ENCODE assay signal across 16 cellular contexts in the genomic region with DNA sequence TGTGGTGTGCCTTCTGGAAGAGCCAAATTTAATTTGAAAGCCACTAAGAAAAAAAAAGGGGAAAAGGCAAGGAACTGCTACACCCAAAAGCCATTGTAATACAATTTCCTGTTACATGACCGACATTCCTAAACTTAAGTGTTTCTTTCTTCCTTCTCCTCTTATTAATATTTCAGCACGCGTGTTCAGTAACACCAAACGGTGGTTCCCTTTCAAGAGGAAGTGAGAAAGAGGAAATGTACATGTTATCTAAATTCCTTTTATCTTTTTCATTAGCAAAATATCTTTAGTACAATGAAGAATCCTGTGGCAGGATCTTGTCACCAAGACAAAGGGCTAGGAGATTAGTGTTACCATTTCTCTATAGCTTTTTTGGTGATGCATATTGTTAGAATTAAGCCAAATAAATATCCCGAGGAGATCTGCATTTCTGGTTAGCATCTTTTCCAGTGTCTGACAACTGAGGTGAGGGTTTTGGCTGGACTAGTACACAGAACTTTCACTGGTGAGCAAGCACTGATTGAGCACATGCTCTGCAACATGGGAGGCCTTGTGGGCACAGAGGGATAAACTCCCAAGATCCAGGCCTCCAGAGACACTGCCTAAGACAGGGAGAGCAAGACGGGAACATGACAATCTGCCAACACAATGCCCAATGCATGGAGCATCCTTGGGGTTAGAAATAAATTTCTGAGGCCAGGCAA. TPM values are rescaled to one million over a fixed set of nuclear protein-coding genes. Genes with fewer than 3 reads are reported as not detected.
A peak's percentile ranks its signal among the peaks of the same experiment; 100 is the strongest.
DNase-seq lines count a peak whose midpoint lies in the region; ATAC-seq, FAIRE-seq and TF ChIP-seq lines count a peak whose summit lies in the region.
"Had no signal": no experiment of that assay in that cellular context is flagged by ENCODE, and none has a peak within 500 bp of the region (broad histone marks: within the 10 kb centered on the region; RNA-seq: fewer than 3 reads in every experiment).

No MANE protein-coding gene starts in this region.

- H3K4me1 ChIP-seq in heart left ventricle (peaks cover 12 to 89% (median 78%) of the 10 kb centered on the region in 12 donors), endothelial cell of umbilical vein (ENCODE audit: control insufficient read depth, extremely low read depth, insufficient read depth, low read length) (peaks cover 73% of the 10 kb centered on the region), stomach (peaks cover 31 to 93% (median 59%) of the 10 kb centered on the region in 4 donors)

- TF ChIP-seq POLR2A in heart left ventricle (IDR thresholded peaks at IDR 0.05) (no peak), endothelial cell of umbilical vein (IDR thresholded peaks at IDR 0.05; ENCODE audit: low read depth, low read length) (peak; percentile 45), stomach (IDR thresholded peaks at IDR 0.05) (no peak), GM18505 (IDR thresholded peaks at IDR 0.05; ENCODE audit: borderline replicate concordance, extremely low read depth, insufficient read depth, insufficient read length) (no peak)

- H3K9ac ChIP-seq in endothelial cell of umbilical vein (replicated peaks; ENCODE audit: extremely low read depth, insufficient read depth, low read length), result peak overlapping the region; percentile 58

- H3K4me3 Mint-ChIP-seq in mesothelial cell of epicardium, result no peak overlapping the region
- H3K4me3 Mint-ChIP-seq: activated CD4-positive, alpha-beta T cell treated with anti-CD3 and anti-CD28 coated beads for 36 hours had no signal

- peaks cover 47% of the 10 kb centered on the region for H3K4me1 Mint-ChIP-seq in mesothelial cell of epicardium

- H3K79me2 ChIP-seq in endothelial cell of umbilical vein (ENCODE audit: control insufficient read depth, insufficient read depth, low read length), result peaks cover 91% of the 10 kb centered on the region

- FAIRE-seq in endothelial cell of umbilical vein (lab: Jason Lieb, UNC), result peak; percentile 95
- FAIRE-seq: colon, HTR-8/SVneo had no signal

- POLR2A ChIA-PET in endothelial cell of umbilical vein (lab: Charles Lee), result interaction anchor here (0.7 kb wide), 1 partner anchor 20 kb away, joined by 3 read pairs; no protein-coding TSS in a partner anchor

- no peak overlapping the region for H2AFZ ChIP-seq in endothelial cell of umbilical vein (ENCODE audit: low read depth, low read length)

- no peaks in the 10 kb centered on the region for H3K9me3 Mint-ChIP-seq in mesothelial cell of epicardium

- H4K20me1 ChIP-seq in endothelial cell of umbilical vein (replicated peaks; ENCODE audit: control insufficient read depth, extremely low read depth, insufficient read depth, low read length), result peaks cover 6% of the 10 kb centered on the region

- intact Hi-C loops in heart left ventricle (cut with DNase I) (loop anchor here in 1 of 10 donors (10.0 kb wide), 1 partner anchor 96 kb away; no protein-coding TSS in a partner anchor), Right ventricle myocardium superior (cut with DNase I) (no loop called here), endothelial cell of umbilical vein (cut with micrococcal nuclease) (loop anchor here (1.0 to 5.0 kb wide), 5 partner anchors 22 to 438 kb away; partner anchors contain the start of genes LATS2, MRPL57 and SKA3), stomach (cut with DNase I; ENCODE audit: low total_unique reads) (no loop called here)

- WGBS in heart left ventricle, 4 donors, result 23 to 38% (median 30%) methylated on average over 6 of the region's 6 CpGs
- WGBS in stomach, 5 donors, result 47 to 64% (median 53%) methylated on average over 6 of the region's 6 CpGs

- H3K27ac ChIP-seq in heart left ventricle (peak overlapping the region in 11 of 12 donors; percentile 1 to 77 (median 26)), endothelial cell of umbilical vein (ENCODE audit: insufficient read depth, low read depth, low read length) (peak overlapping the region; percentile 80), stomach (peak overlapping the region in 4 of 5 donors; percentile 21 to 78 (median 54))
- H3K27ac ChIP-seq: testis had no signal

- TSS peak; percentile 90 for BruUV-seq in endothelial cell of umbilical vein (replicated peaks; lab: Mats Ljungman, UMichigan)

- no peaks in the 10 kb centered on the region for H3K9me1 ChIP-seq in endothelial cell of umbilical vein (replicated peaks; ENCODE audit: control insufficient read depth, extremely low read depth, insufficient read depth, low read length)

- peaks cover 13% of the 10 kb centered on the region for H3K36me3 Mint-ChIP-seq in mesothelial cell of epicardium

- H3K27me3 ChIP-seq in heart left ventricle (no peaks in the 10 kb centered on the region), endothelial cell of umbilical vein (ENCODE audit: control insufficient read depth in 2 of 2, insufficient read depth in 2 of 2, low read length in 2 of 2) (no peaks in the 10 kb centered on the region), stomach (no peaks in the 10 kb centered on the region)
- H3K27me3 ChIP-seq: testis had no signal

- no peaks in the 10 kb centered on the region for H3K27me3 Mint-ChIP-seq in mesothelial cell of epicardium (ENCODE audit: low read depth)
- H3K27me3 Mint-ChIP-seq: activated CD4-positive, alpha-beta T cell treated with anti-CD3 and anti-CD28 coated beads for 36 hours; progenitor cell of endocrine pancreas had no signal

- H3K4me2 ChIP-seq in endothelial cell of umbilical vein (ENCODE audit: insufficient read depth, low read length), result peak overlapping the region; percentile 63

- no peak for TF ChIP-seq CTCF in heart left ventricle (IDR thresholded peaks at IDR 0.05)
- TF ChIP-seq CTCF in endothelial cell of umbilical vein (IDR thresholded peaks at IDR 0.05; ENCODE audit: extremely low read depth in 1 of 2, insufficient read depth in 1 of 2, low read depth in 1 of 2, low read length in 2 of 2), result no peak
- no peak for TF ChIP-seq CTCF in stomach (IDR thresholded peaks at IDR 0.05)
- TF ChIP-seq CTCF in mesothelial cell of epicardium (IDR thresholded peaks at IDR 0.05; ENCODE audit: unreplicated experiment), result no peak

- CTCF ChIA-PET in endothelial cell of umbilical vein (lab: Charles Lee), result interaction anchor here (0.6 to 1.7 kb wide), 2 partner anchors 11 to 19 kb away, joined by 3 to 4 read pairs; no protein-coding TSS in a partner anchor

- H3K9me3 ChIP-seq in heart left ventricle (no peaks in the 10 kb centered on the region), endothelial cell of umbilical vein (replicated peaks; ENCODE audit: control insufficient read depth, insufficient read depth, low read length) (no peaks in the 10 kb centered on the region), stomach (no peaks in the 10 kb centered on the region)
- H3K9me3 ChIP-seq: testis had no signal

- H3K4me3 ChIP-seq in heart left ventricle, result no peak overlapping the region
- H3K4me3 ChIP-seq in endothelial cell of umbilical vein (replicated peaks in 1 of 3; ENCODE audit: insufficient read depth in 1 of 3, low read depth in 1 of 3, low read length in 3 of 3), result peak overlapping the region in 1 of 3 experiments; percentile 15
- H3K4me3 ChIP-seq in stomach, result no peak overlapping the region
- H3K4me3 ChIP-seq: testis had no signal

- TF ChIP-seq EP300 in stomach (IDR thresholded peaks at IDR 0.05), result no peak

- dilution Hi-C loops in endothelial cell of umbilical vein (cut with MboI; ENCODE audit: extremely low pct_ligation_motif_present, low sequenced_read_pairs), result no loop called here

- ATAC-seq in heart left ventricle, result no peak
- no peak for ATAC-seq in Right ventricle myocardium superior (ENCODE audit: poor library complexity)
- no peak for ATAC-seq in GM21447 (IDR thresholded peaks at IDR 0.05; ENCODE audit: unreplicated experiment)
- no peak for ATAC-seq in GM18505 (IDR thresholded peaks at IDR 0.05; ENCODE audit: unreplicated experiment)
- ATAC-seq: activated CD4-positive, alpha-beta T cell treated with anti-CD3 and anti-CD28 coated beads for 36 hours had no signal

- H3K36me3 ChIP-seq in heart left ventricle (peaks cover 0 to 31% (median 3%) of the 10 kb centered on the region in 9 donors), endothelial cell of umbilical vein (ENCODE audit: control insufficient read depth in 2 of 2, extremely low read depth in 1 of 2, insufficient read depth in 2 of 2, low read length in 2 of 2) (peaks cover 2 to 5% of the 10 kb centered on the region in 2 experiments), stomach (peaks cover 0 to 5% (median 2%) of the 10 kb centered on the region in 4 donors)

- DNase-seq in heart left ventricle (no peak), Right ventricle myocardium superior (no peak), SKM-1 (lab: John Stamatoyannopoulos, UW; ENCODE audit: unreplicated experiment) (peak; percentile 10), endothelial cell of umbilical vein (ENCODE audit: low read depth, low spot score) (peak; percentile 68), stomach (no peak), mesothelial cell of epicardium (ENCODE audit: low spot score in 2 of 2, unreplicated experiment in 2 of 2) (no peak)
- DNase-seq: activated CD4-positive, alpha-beta T cell treated with anti-CD3 and anti-CD28 coated beads for 36 hours; activated naive CD4-positive, alpha-beta T cell; EL; NCI-H345; testis had no signal

- no peak overlapping the region for H3K27ac Mint-ChIP-seq in mesothelial cell of epicardium
- H3K27ac Mint-ChIP-seq: activated CD4-positive, alpha-beta T cell treated with anti-CD3 and anti-CD28 coated beads for 36 hours; progenitor cell of endocrine pancreas had no signal

TF ChIP-seq in endothelial cell of umbilical vein, 7 proteins besides CTCF, POLR2A, EP300 and RAD21 (continues in another document):
- TF ChIP-seq MYC (IDR thresholded peaks at IDR 0.05; ENCODE audit: low read depth, low read length), result no peak
- peak; percentile 55 for TF ChIP-seq JUN (IDR thresholded peaks at IDR 0.05; ENCODE audit: borderline replicate concordance, insufficient read depth, insufficient read length, low read depth)
- no peak for TF ChIP-seq EZH2 (IDR thresholded peaks at IDR 0.05; ENCODE audit: borderline replicate concordance, low read depth, low read length, severe bottlenecking)

RNA-seq across cellular contexts. Expression of gene LATS2, which starts 22.1 kb away (rescaled TPM):
- total RNA-seq in heart left ventricle (10 to 100 TPM; 16.6 to 35.6 (median 27.1) TPM), Right ventricle myocardium superior (22.5 TPM), endothelial cell of umbilical vein (65.7 and 67.6 TPM in 2 replicates), stomach (10 to 100 TPM in 3 of 5 donors, 1 to 10 TPM in 2; 4.7 to 21.4 (median 13.5) TPM), mesothelial cell of epicardium (28.8 to 31.6 TPM (median 30.2 TPM) in 3 replicates)
- polyA plus RNA-seq in heart left ventricle (10 to 100 TPM in 1 of 2 donors, 1 to 10 TPM in 1; 7.8 to 22.9 TPM), endothelial cell of umbilical vein (25.4 and 33.5 TPM in 2 replicates), stomach (1 to 10 TPM; 3.4 to 6.7 (median 5.0) TPM)
- 27.0 and 33.0 TPM in 2 replicates for polyA plus RNA-seq in endothelial cell of umbilical vein (2011; cell fraction: cytosol; rRNA removed)
- 42.0 and 42.2 TPM in 2 replicates for polyA plus RNA-seq in endothelial cell of umbilical vein (2011; cell fraction: nucleus; rRNA removed)
- polyA plus RNA-seq in endothelial cell of umbilical vein (2012), result 48.9 and 49.6 TPM in 2 replicates
- polyA minus RNA-seq in endothelial cell of umbilical vein, result 44.9 and 45.7 TPM in 2 replicates
- polyA minus RNA-seq in endothelial cell of umbilical vein (2011; cell fraction: cytosol; rRNA and poly(A)+ RNA removed), result 17.7 TPM
- 33.7 and 49.2 TPM in 2 replicates for polyA minus RNA-seq in endothelial cell of umbilical vein (2011; cell fraction: nucleus; rRNA and poly(A)+ RNA removed)

Comparison
In these comparisons a context has a peak if more than half of its experiments do, and no peak if none do; other contexts are left out.
1. DNase-seq: peak in SKM-1 (single experiment) and endothelial cell of umbilical vein (single experiment); none in heart left ventricle (0 of 5), Right ventricle myocardium superior (single experiment), stomach (single experiment) and mesothelial cell of epicardium (0 of 2).
2. H3K27ac ChIP-seq: peak in every context shown above with its lines; median percentile 80 in endothelial cell of umbilical vein; 54 in stomach; 26 in heart left ventricle.